ENCODE assay signal across 8 cellular contexts in genomic region chr2:42928692-42929576, GRCh38.
A peak's percentile ranks its signal among the peaks of the same experiment; 100 is the strongest.
DNase-seq lines count a peak whose midpoint lies in the region; ATAC-seq, FAIRE-seq and TF ChIP-seq lines count a peak whose summit lies in the region.

No MANE protein-coding gene starts in this region.

- H3K9me3 ChIP-seq in Loucy (ENCODE audit: insufficient read depth, low read depth, low read length) (no peaks in the 10 kb centered on the region), body of pancreas (no peaks in the 10 kb centered on the region), lower lobe of right lung (no peaks in the 10 kb centered on the region)

- TF ChIP-seq CTCF in D721Med (IDR thresholded peaks at IDR 0.05; ENCODE audit: insufficient read depth, missing control alignments) (peak; percentile 70), Loucy (conservative IDR thresholded peaks at IDR 0.05; ENCODE audit: low read length) (peak; percentile 58), body of pancreas (IDR thresholded peaks at IDR 0.05) (peak in 4 of 7 experiments; percentile 21 to 43 (median 34)), lower lobe of right lung (IDR thresholded peaks at IDR 0.05) (peak; percentile 17)

- H4K20me1 ChIP-seq in Loucy (ENCODE audit: insufficient read depth, low read length, poor library complexity, severe bottlenecking): no peaks in the 10 kb centered on the region

- intact Hi-C loops in body of pancreas (cut with DNase I) (no loop called here), lower lobe of right lung (cut with DNase I) (no loop called here)

- no peak overlapping the region for H3K4me2 ChIP-seq in Loucy (ENCODE audit: low read depth, low read length, poor library complexity, severe bottlenecking)

- no peaks in the 10 kb centered on the region for H3K9me2 ChIP-seq in Loucy (replicated peaks; ENCODE audit: low read depth, low read length)

- H3K36me3 ChIP-seq in Loucy (ENCODE audit: insufficient read depth, low read length): no peaks in the 10 kb centered on the region
- no peaks in the 10 kb centered on the region for H3K36me3 ChIP-seq in body of pancreas (replicated peaks in 1 of 2; ENCODE audit: insufficient read depth in 1 of 2, low read depth in 2 of 2)
- no peaks in the 10 kb centered on the region for H3K36me3 ChIP-seq in lower lobe of right lung

- no peak for FAIRE-seq in D721Med (lab: Jason Lieb, UNC)

- H3K27me3 ChIP-seq in Loucy (ENCODE audit: insufficient read depth, low read length, poor library complexity, severe bottlenecking): no peaks in the 10 kb centered on the region
- no peaks in the 10 kb centered on the region for H3K27me3 ChIP-seq in body of pancreas
- no peaks in the 10 kb centered on the region for H3K27me3 ChIP-seq in lower lobe of right lung (ENCODE audit: low read depth)

- no peaks in the 10 kb centered on the region for H3K79me2 ChIP-seq in Loucy (ENCODE audit: insufficient read depth, low read length)

- no peak overlapping the region for H3K9ac ChIP-seq in Loucy (ENCODE audit: low read depth, low read length, poor library complexity, severe bottlenecking)

- H3K27ac ChIP-seq in body of pancreas (peak overlapping the region; percentile 1 to 90 (median 89)), lower lobe of right lung (peak overlapping the region; percentile 79)

- H2AFZ ChIP-seq in Loucy (ENCODE audit: low read length): no peak overlapping the region

- no peak for TF ChIP-seq POLR2A in body of pancreas (IDR thresholded peaks at IDR 0.05)

- DNase-seq in D721Med (ENCODE audit: insufficient read length, low spot score): peak; percentile 84
- DNase-seq in body of pancreas: peak; percentile 48 to 71 (median 64)
- no peak for DNase-seq in lower lobe of right lung
- no peak for DNase-seq in stimulated activated CD8-positive, alpha-beta memory T cell treated with anti-CD3 and anti-CD28 coated beads, Interleukin-4, amount 100 ng/mL, for 48 hours

- WGBS in body of pancreas, 2 donors: 76 to 81% methylated on average over 9 to 13 of the region's 13 CpGs

- no peak overlapping the region for H3K4me3 ChIP-seq in Loucy (ENCODE audit: low read length, poor library complexity, severe bottlenecking)
- no peak overlapping the region for H3K4me3 ChIP-seq in body of pancreas
- H3K4me3 ChIP-seq in lower lobe of right lung: no peak overlapping the region

- ATAC-seq in body of pancreas: no peak
- ATAC-seq in lower lobe of right lung: no peak
- ATAC-seq in GM18519 (IDR thresholded peaks at IDR 0.05; ENCODE audit: low FRiP score, unreplicated experiment): no peak
- ATAC-seq in GM18868 (IDR thresholded peaks at IDR 0.05; ENCODE audit: unreplicated experiment): no peak
- ATAC-seq in HG02981 (IDR thresholded peaks at IDR 0.05; ENCODE audit: unreplicated experiment): no peak

- no peaks in the 10 kb centered on the region for H3F3A ChIP-seq in Loucy (ENCODE audit: low read depth)

- H3K4me1 ChIP-seq in Loucy (ENCODE audit: insufficient read depth, low read length, poor library complexity, severe bottlenecking) (peaks cover 5% of the 10 kb centered on the region), body of pancreas (peaks cover 66% of the 10 kb centered on the region), lower lobe of right lung (peaks cover 94% of the 10 kb centered on the region)

Comparison
In these comparisons a context has a peak if more than half of its experiments do, and no peak if none do; other contexts are left out.
1. DNase-seq: peak in D721Med (single experiment) and body of pancreas (4 of 4); none in lower lobe of right lung (single experiment) and stimulated activated CD8-positive, alpha-beta memory T cell treated with anti-CD3 and anti-CD28 coated beads, Interleukin-4, amount 100 ng/mL, for 48 hours (single experiment).
2. CTCF ChIP-seq: peak in every context shown above with its lines; median percentile 70 in D721Med; 58 in Loucy; 34 in body of pancreas; 17 in lower lobe of right lung.